In the genomic region with DNA sequence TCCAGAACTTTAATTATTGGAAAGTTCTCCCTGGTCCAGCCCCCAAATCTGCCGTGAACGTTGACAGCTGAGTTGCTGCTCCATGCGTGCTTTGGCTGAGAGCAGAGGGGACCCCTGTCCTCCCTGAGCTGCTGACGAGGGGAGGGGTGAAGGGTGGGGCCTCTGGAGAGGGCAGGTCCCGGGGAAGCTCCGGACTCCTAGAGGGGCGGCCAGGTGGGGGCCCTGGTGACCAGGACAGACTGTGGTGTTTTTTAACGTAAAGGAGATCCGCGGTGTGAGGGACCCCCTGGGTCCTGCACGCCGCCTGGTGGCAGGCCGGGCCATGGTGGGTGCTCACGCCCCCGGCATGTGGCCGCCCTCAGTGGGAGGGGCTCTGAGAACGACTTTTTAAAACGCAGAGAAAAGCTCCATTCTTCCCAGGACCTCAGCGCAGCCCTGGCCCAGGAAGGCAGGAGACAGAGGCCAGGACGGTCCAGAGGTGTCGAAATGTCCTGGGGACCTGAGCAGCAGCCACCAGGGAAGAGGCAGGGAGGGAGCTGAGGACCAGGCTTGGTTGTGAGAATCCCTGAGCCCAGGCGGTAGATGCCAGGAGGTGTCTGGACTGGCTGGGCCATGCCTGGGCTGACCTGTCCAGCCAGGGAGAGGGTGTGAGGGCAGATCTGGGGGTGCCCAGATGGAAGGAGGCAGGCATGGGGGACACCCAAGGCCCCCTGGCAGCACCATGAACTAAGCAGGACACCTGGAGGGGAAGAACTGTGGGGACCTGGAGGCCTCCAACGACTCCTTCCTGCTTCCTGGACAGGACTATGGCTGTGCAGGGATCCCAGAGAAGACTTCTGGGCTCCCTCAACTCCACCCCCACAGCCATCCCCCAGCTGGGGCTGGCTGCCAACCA, we compare ENCODE assay signal across 8 cellular contexts. TPM values are rescaled to one million over a fixed set of nuclear protein-coding genes. Genes with fewer than 3 reads are reported as not detected.
DNase-seq lines count a peak whose midpoint lies in the region; ATAC-seq and TF ChIP-seq lines count a peak whose summit lies in the region.

A gene (plus strand): TSS at position 410 of the 895 bp plus-strand sequence. CDS start 397 bp downstream, at position 807.

- intact Hi-C loops in natural killer cell (cut with micrococcal nuclease), result no loop called here

- H3K36me3 Mint-ChIP-seq in T-helper 17 cell (ENCODE audit: low read depth) (no peaks in the 10 kb centered on the region), endothelial cell (ENCODE audit: low read depth, unreplicated experiment) (peaks cover 10% of the 10 kb centered on the region), natural killer cell (no peaks in the 10 kb centered on the region)

- no peaks in the 10 kb centered on the region for H3K9me3 ChIP-seq in T-helper 17 cell (ENCODE audit: control insufficient read depth, low read length, poor library complexity, severe bottlenecking)

- H3K27me3 Mint-ChIP-seq in T-helper 17 cell (peaks cover 15% of the 10 kb centered on the region), endothelial cell (ENCODE audit: unreplicated experiment) (peaks cover 21% of the 10 kb centered on the region), natural killer cell (ENCODE audit: low read depth in 2 of 2) (peaks cover 11 to 22% of the 10 kb centered on the region in 2 donors)

- peak; percentile 76 for TF ChIP-seq CTCF in HFF-Myc (IDR thresholded peaks at IDR 0.05; ENCODE audit: low read depth, low read length, missing control alignments)
- TF ChIP-seq CTCF in endothelial cell (IDR thresholded peaks at IDR 0.05; ENCODE audit: unreplicated experiment), result peak; percentile 63
- TF ChIP-seq CTCF in natural killer cell (IDR thresholded peaks at IDR 0.05), result peak; percentile 33

- H3K9me3 Mint-ChIP-seq in endothelial cell (ENCODE audit: unreplicated experiment) (no peaks in the 10 kb centered on the region), natural killer cell (no peaks in the 10 kb centered on the region)

- H3K4me3 ChIP-seq in HFF-Myc (replicated peaks; ENCODE audit: low read depth, low read length), result peak within 1 kb of the TSS; percentile 33

- H3K4me3 Mint-ChIP-seq in T-helper 17 cell, result peak within 1 kb of the TSS; percentile 89
- no peak within 1 kb of the TSS for H3K4me3 Mint-ChIP-seq in endothelial cell (ENCODE audit: unreplicated experiment)
- H3K4me3 Mint-ChIP-seq in natural killer cell, result peak within 1 kb of the TSS; percentile 83

- H3K4me1 Mint-ChIP-seq in T-helper 17 cell (peaks cover 21% of the 10 kb centered on the region), endothelial cell (ENCODE audit: unreplicated experiment) (peaks cover 7% of the 10 kb centered on the region), natural killer cell (peaks cover 21 to 24% of the 10 kb centered on the region in 2 donors)

- peak; percentile 54 for DNase-seq in DMS114 treated with DMSO at 0.1 percent for 48 hours (lab: John Stamatoyannopoulos, UW; ENCODE audit: unreplicated experiment)
- DNase-seq in HFF-Myc (ENCODE audit: extremely low read depth, low read depth), result no peak
- no peak for DNase-seq in T-helper 17 cell
- peak; percentile 70 for DNase-seq in endothelial cell (ENCODE audit: low spot score)
- no peak for DNase-seq in natural killer cell
- no peak for DNase-seq in SKM-1 treated with dmso at 0.1 percent for 144 hours (lab: John Stamatoyannopoulos, UW; ENCODE audit: unreplicated experiment)
- no peak for DNase-seq in putamen (ENCODE audit: low spot score)
- DNase-seq in dedifferentiated amniotic fluid mesenchymal stem cell (ENCODE audit: extremely low spot score), result no peak

- peak; percentile 21 for ATAC-seq in T-helper 17 cell
- peak; percentile 25 to 48 (median 26) for ATAC-seq in natural killer cell

- peak within 1 kb of the TSS; percentile 67 for H3K27ac Mint-ChIP-seq in T-helper 17 cell
- H3K27ac Mint-ChIP-seq in endothelial cell (ENCODE audit: unreplicated experiment), result peak within 1 kb of the TSS; percentile 9
- H3K27ac Mint-ChIP-seq in natural killer cell, result peak within 1 kb of the TSS; percentile 34 to 79

RNA-seq across cellular contexts. Expression of the gene that starts here (rescaled TPM):
- 10 to 100 TPM; 10.1 to 13.8 TPM for total RNA-seq in T-helper 17 cell
- 2.9 TPM for total RNA-seq in endothelial cell (ENCODE audit: unreplicated experiment)
- total RNA-seq in natural killer cell, result 10 to 100 TPM; 12.3 to 22.2 (median 13.7) TPM

Comparison
In these comparisons a context has a peak if more than half of its experiments do, and no peak if none do; other contexts are left out.
1. DNase-seq: peak in DMS114 treated with DMSO at 0.1 percent for 48 hours (single experiment) and endothelial cell (single experiment); none in HFF-Myc (single experiment), T-helper 17 cell (0 of 3), natural killer cell (single experiment), SKM-1 treated with dmso at 0.1 percent for 144 hours (single experiment), putamen (single experiment) and dedifferentiated amniotic fluid mesenchymal stem cell (single experiment).
2. H3K27ac Mint-ChIP-seq: peak in every context shown above with its lines; median percentile 67 in T-helper 17 cell; 56 in natural killer cell; 9 in endothelial cell.
3. Peak in every context shown above with its lines, with median percentiles within 50 percentile points of each other: CTCF ChIP-seq.